In genomic region chr2:42878581-42878980, GRCh38 we compare ENCODE assay signal across 10 cellular contexts.
A peak's percentile ranks its signal among the peaks of the same experiment; 100 is the strongest.
DNase-seq lines count a peak whose midpoint lies in the region; ATAC-seq and TF ChIP-seq lines count a peak whose summit lies in the region.
"Had no signal": no experiment of that assay in that cellular context is flagged by ENCODE, and none has a peak within 500 bp of the region (broad histone marks: within the 10 kb centered on the region; RNA-seq: fewer than 3 reads in every experiment).

No MANE protein-coding gene starts in this region.

- no peak for TF ChIP-seq CTCF in spleen (IDR thresholded peaks at IDR 0.05 in 8 of 11, conservative IDR thresholded peaks at IDR 0.05 in 3 of 11)

- WGBS in spleen, 5 donors = 72 to 83% (median 75%) methylated on average over 4 of the region's 4 CpGs

- H3K27me3 ChIP-seq in spleen (replicated peaks in 1 of 7) = no peaks in the 10 kb centered on the region
- H3K27me3 ChIP-seq: pancreas had no signal

- TF ChIP-seq POLR2A in spleen (IDR thresholded peaks at IDR 0.05) = no peak

- intact Hi-C loops in spleen (cut with DNase I; ENCODE audit: low total_unique reads) = loop anchor here (10.0 kb wide), 1 partner anchor 56 kb away; no protein-coding TSS in a partner anchor

- peak; percentile 55 for DNase-seq in activated CD8-positive, alpha-beta memory T cell treated with anti-CD3 and anti-CD28 coated beads, Interleukin-2, amount 50 U/mL, for 48 hours
- DNase-seq in spleen = no peak
- DNase-seq in putamen (ENCODE audit: low spot score) = no peak
- DNase-seq in AG20443 (ENCODE audit: low spot score) = no peak
- no peak for DNase-seq in LoVo (ENCODE audit: low spot score)
- DNase-seq: NCI-H146, pancreas, RPMI8226 had no signal

- H3K9me3 ChIP-seq in spleen = no peaks in the 10 kb centered on the region
- H3K9me3 ChIP-seq: pancreas had no signal

- no peak overlapping the region for H3K4me3 ChIP-seq in spleen
- H3K4me3 ChIP-seq: pancreas had no signal

- peak; percentile 74 for ATAC-seq in GM18873 (IDR thresholded peaks at IDR 0.05; ENCODE audit: low FRiP score, unreplicated experiment)
- peak; percentile 59 for ATAC-seq in GM21737 (IDR thresholded peaks at IDR 0.05; ENCODE audit: unreplicated experiment)

- H3K36me3 ChIP-seq in spleen = no peaks in the 10 kb centered on the region
- H3K36me3 ChIP-seq: pancreas had no signal

- H3K27ac ChIP-seq in spleen = peak overlapping the region; percentile 35 to 91 (median 76)
- H3K27ac ChIP-seq: pancreas had no signal

- H3K4me1 ChIP-seq in spleen = peaks cover 6 to 75% (median 45%) of the 10 kb centered on the region in 6 donors
